Comparison of ENCODE assay signal across 14 cellular contexts in genomic region chr14:104742586-104743455, GRCh38.
"Had no signal": no experiment of that assay in that cellular context is flagged by ENCODE, and none has a peak within 500 bp of the region (broad histone marks: within the 10 kb centered on the region; RNA-seq: fewer than 3 reads in every experiment).

No MANE protein-coding gene starts in this region.

- H3K27ac ChIP-seq: breast epithelium, gastroesophageal sphincter, pancreas, suprapubic skin had no signal

- DNase-seq: activated CD4-positive, CD25-positive, alpha-beta regulatory T cell treated with anti-CD3 and anti-CD28 coated beads, Interleukin-2, amount 50 U/mL, for 72 hours; activated naive CD4-positive, alpha-beta T cell; activated naive CD8-positive, alpha-beta T cell treated with anti-CD3 and anti-CD28 coated beads, Interleukin-2, amount 10 ng/mL, durations not matched to agents 7 days and 5 days; activated T-cell treated with anti-CD3 and anti-CD28 coated beads for 4 hours; dermis blood vessel endothelial cell; endodermal cell; mesendoderm; stimulated activated CD4-positive, alpha-beta T cell treated with anti-CD3 and anti-CD28 coated beads, Interleukin-15, amount 100 ng/mL, for 24 hours; stimulated activated CD4-positive, alpha-beta T cell treated with anti-CD3 and anti-CD28 coated beads, Interleukin-4, amount 100 ng/mL, for 1 hour; stimulated activated naive CD4-positive, alpha-beta T cell had no signal

- FAIRE-seq: pancreas had no signal

- H3K4me1 ChIP-seq: breast epithelium had no signal

- H3K4me3 ChIP-seq: breast epithelium, gastroesophageal sphincter, pancreas, suprapubic skin had no signal

- ATAC-seq: gastroesophageal sphincter, pancreas had no signal

- H3K36me3 ChIP-seq: breast epithelium, pancreas, suprapubic skin had no signal

- H3K27me3 ChIP-seq: breast epithelium, gastroesophageal sphincter, pancreas, suprapubic skin had no signal

- H3K9me3 ChIP-seq: breast epithelium, gastroesophageal sphincter, pancreas, suprapubic skin had no signal
